10 cellular contexts compared by ENCODE assay signal in genomic region chr22:23144432-23144831, GRCh38. TPM values are rescaled to one million over a fixed set of nuclear protein-coding genes. Genes with fewer than 3 reads are reported as not detected.
DNase-seq lines count a peak whose midpoint lies in the region; ATAC-seq and TF ChIP-seq lines count a peak whose summit lies in the region.
"Had no signal": no experiment of that assay in that cellular context is flagged by ENCODE, and none has a peak within 500 bp of the region (broad histone marks: within the 10 kb centered on the region; RNA-seq: fewer than 3 reads in every experiment).

No MANE protein-coding gene starts in this region.

- no peak for TF ChIP-seq CTCF in stomach (IDR thresholded peaks at IDR 0.05)

- H3K27ac Mint-ChIP-seq in T-helper 1 cell treated with Interleukin-12 subunit alpha and Interleukin-12 subunit beta and Interleukin-4 antibody, amounts not matched to agents 30 μg/mL and 1 μg/mL, for 36 hours: no peak overlapping the region
- H3K27ac Mint-ChIP-seq in T-cell (peak overlapping the region; percentile 90 to 91), immature natural killer cell (peak overlapping the region; percentile 83 to 99 (median 96))

- peaks cover 36 to 66% (median 60%) of the 10 kb centered on the region in 4 donors for H3K4me1 ChIP-seq in stomach

- H3K4me3 ChIP-seq in stomach: peak overlapping the region; percentile 46 to 53 (median 48)

- H3K27me3 Mint-ChIP-seq in T-helper 1 cell treated with Interleukin-12 subunit alpha and Interleukin-12 subunit beta and Interleukin-4 antibody, amounts not matched to agents 30 μg/mL and 1 μg/mL, for 36 hours (ENCODE audit: low read depth): peaks cover 8% of the 10 kb centered on the region
- H3K27me3 Mint-ChIP-seq in T-cell: no peaks in the 10 kb centered on the region
- peaks cover 13 to 36% (median 32%) of the 10 kb centered on the region in 3 donors for H3K27me3 Mint-ChIP-seq in immature natural killer cell (ENCODE audit: low read depth in 3 of 3)

- ATAC-seq in T-cell (replicated peaks in 1 of 4) (no peak), GM21825 (IDR thresholded peaks at IDR 0.05; ENCODE audit: unreplicated experiment) (no peak)

- H3K36me3 Mint-ChIP-seq in T-helper 1 cell treated with Interleukin-12 subunit alpha and Interleukin-12 subunit beta and Interleukin-4 antibody, amounts not matched to agents 30 μg/mL and 1 μg/mL, for 36 hours (ENCODE audit: low read depth): no peaks in the 10 kb centered on the region
- H3K36me3 Mint-ChIP-seq in T-cell (no peaks in the 10 kb centered on the region), immature natural killer cell (no peaks in the 10 kb centered on the region)

- no peaks in the 10 kb centered on the region for H3K27me3 ChIP-seq in stomach

- WGBS in stomach, 5 donors: 65 to 85% (median 76%) methylated on average over 4 of the region's 4 CpGs

- H3K9me3 Mint-ChIP-seq in T-helper 1 cell treated with Interleukin-12 subunit alpha and Interleukin-12 subunit beta and Interleukin-4 antibody, amounts not matched to agents 30 μg/mL and 1 μg/mL, for 36 hours: no peaks in the 10 kb centered on the region
- no peaks in the 10 kb centered on the region for H3K9me3 Mint-ChIP-seq in T-cell
- H3K9me3 Mint-ChIP-seq in immature natural killer cell: no peaks in the 10 kb centered on the region

- H3K4me3 Mint-ChIP-seq in T-helper 1 cell treated with Interleukin-12 subunit alpha and Interleukin-12 subunit beta and Interleukin-4 antibody, amounts not matched to agents 30 μg/mL and 1 μg/mL, for 36 hours: peak overlapping the region; percentile 75
- H3K4me3 Mint-ChIP-seq in T-cell: peak overlapping the region; percentile 70 to 78 (median 74)
- peak overlapping the region; percentile 83 to 89 (median 88) for H3K4me3 Mint-ChIP-seq in immature natural killer cell

- POLR2A ChIA-PET in T-cell (lab: Charles Lee): interaction anchor here in 1 of 2 donors (0.6 kb wide), 2 partner anchors 9 to 145 kb away, joined by 3 to 7 read pairs; no protein-coding TSS in a partner anchor

- no peak for TF ChIP-seq POLR2A in stomach (IDR thresholded peaks at IDR 0.05)

- CTCF ChIA-PET in T-cell (lab: Charles Lee): interaction anchor here in 1 of 2 donors (0.6 to 1.1 kb wide), 8 partner anchors 9 to 141 kb away, joined by 3 to 8 read pairs (median 4); partner anchors contain the start of gene BCR

- no peaks in the 10 kb centered on the region for H3K9me3 ChIP-seq in stomach
- H3K9me3 ChIP-seq: prostate gland had no signal

- peaks cover 32% of the 10 kb centered on the region for H3K4me1 Mint-ChIP-seq in T-helper 1 cell treated with Interleukin-12 subunit alpha and Interleukin-12 subunit beta and Interleukin-4 antibody, amounts not matched to agents 30 μg/mL and 1 μg/mL, for 36 hours (ENCODE audit: low read depth)
- peaks cover 48 to 62% (median 50%) of the 10 kb centered on the region in 3 donors for H3K4me1 Mint-ChIP-seq in T-cell
- H3K4me1 Mint-ChIP-seq in immature natural killer cell: peaks cover 60 to 79% of the 10 kb centered on the region in 2 donors

- H3K36me3 ChIP-seq in stomach: peaks cover 0 to 2% (median 0%) of the 10 kb centered on the region in 4 donors
- H3K36me3 ChIP-seq: prostate gland had no signal

- peak overlapping the region in 4 of 5 donors; percentile 25 to 84 (median 75) for H3K27ac ChIP-seq in stomach

- no peak for DNase-seq in T-helper 1 cell
- no peak for DNase-seq in T-cell
- DNase-seq in immature natural killer cell: no peak
- DNase-seq in stomach: no peak
- no peak for DNase-seq in epidermal melanocyte (ENCODE audit: insufficient read length, low spot score)
- DNase-seq in GOT3 (lab: John Stamatoyannopoulos, UW): no peak
- DNase-seq: cortex of kidney had no signal

- intact Hi-C loops in stomach (cut with DNase I; ENCODE audit: low total_unique reads): no loop called here

- TF ChIP-seq EP300 in stomach (IDR thresholded peaks at IDR 0.05): no peak

RNA-seq across cellular contexts. Expression of gene RAB36, which starts 0.8 kb away (rescaled TPM):
- 1 to 10 TPM in 1 of 5 donors, under 1 TPM in 4; 0.18 to 1.8 (median 0.47) TPM for total RNA-seq in T-cell
- 1 to 10 TPM in 2 of 3 donors, not detected in 1; 1.8 to 3.7 TPM for polyA plus RNA-seq in immature natural killer cell
- total RNA-seq in stomach: 1 to 10 TPM in 2 of 5 donors, under 1 TPM in 2, not detected in 1; 0.58 to 7.6 (median 1.1) TPM
- polyA plus RNA-seq in stomach: 1 to 10 TPM; 1.6 to 1.9 (median 1.7) TPM

RNA-seq across cellular contexts. Expression of gene RSPH14, which starts 2.6 kb away (rescaled TPM):
- total RNA-seq in T-cell: under 1 TPM in 1 of 5 donors, not detected in 4; 0.83 TPM
- polyA plus RNA-seq in immature natural killer cell: under 1 TPM in 2 of 3 donors, not detected in 1; 0.26 to 0.66 TPM
- not detected for total RNA-seq in stomach
- 1 to 10 TPM in 1 of 3 donors, not detected in 2; 2.0 TPM for polyA plus RNA-seq in stomach

RNA-seq across cellular contexts. Expression of gene BCR, which starts 35.9 kb away (rescaled TPM):
- total RNA-seq in T-cell (100 to 1,000 TPM in 1 of 5 donors, 10 to 100 TPM in 4; 74.6 to 103 (median 85.5) TPM), stomach (10 to 100 TPM; 12.8 to 80.1 (median 41.5) TPM)
- polyA plus RNA-seq in immature natural killer cell (10 to 100 TPM in 1 of 3 donors, 1 to 10 TPM in 2; 4.1 to 12.5 (median 5.6) TPM), stomach (10 to 100 TPM; 10.4 to 14.7 (median 14.1) TPM)
